In the genomic region with DNA sequence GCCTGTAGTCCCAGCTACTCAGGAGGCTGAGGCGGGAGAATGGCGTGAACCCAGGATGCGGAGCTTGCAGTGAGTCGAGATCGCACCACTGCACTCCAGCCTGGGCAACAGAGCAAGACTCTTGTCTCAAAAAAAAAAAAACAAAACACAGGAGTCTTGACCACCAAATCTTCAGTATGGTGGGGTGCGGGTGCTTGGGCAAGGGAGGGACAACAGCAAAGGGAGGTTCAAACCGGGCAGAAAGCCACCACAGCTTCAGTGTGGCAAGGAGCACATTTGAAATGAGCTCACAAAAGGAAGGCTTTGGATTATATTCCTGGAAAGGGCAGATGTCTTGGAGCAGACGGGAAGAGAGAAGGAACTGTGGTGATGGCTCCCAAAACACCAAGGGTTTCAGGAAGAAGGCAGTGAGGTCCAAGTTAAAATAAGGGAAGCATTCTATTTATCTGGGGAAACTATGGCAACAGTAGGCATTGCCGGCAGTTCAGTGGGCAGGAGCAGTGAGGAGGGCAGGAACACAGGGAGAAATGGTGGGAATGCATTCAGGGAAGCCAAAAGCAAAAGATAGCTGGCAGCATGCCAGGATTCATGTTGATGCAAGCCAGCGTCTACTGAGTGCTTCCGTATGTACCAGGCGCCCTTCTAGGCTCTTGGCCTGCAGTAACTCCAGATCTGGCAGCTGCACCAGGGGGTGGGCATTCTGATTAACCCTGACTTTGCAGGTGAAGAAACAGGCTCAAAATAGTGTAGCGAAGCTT, we compare ENCODE assay signal across 1 cellular context.
TF ChIP-seq lines count a peak whose summit lies in the region.

No MANE protein-coding gene starts in this region.

TF ChIP-seq in liver, 16 proteins besides CTCF, POLR2A, EP300 and RAD21 (continued from another document):
- TF ChIP-seq, protein P1, sequence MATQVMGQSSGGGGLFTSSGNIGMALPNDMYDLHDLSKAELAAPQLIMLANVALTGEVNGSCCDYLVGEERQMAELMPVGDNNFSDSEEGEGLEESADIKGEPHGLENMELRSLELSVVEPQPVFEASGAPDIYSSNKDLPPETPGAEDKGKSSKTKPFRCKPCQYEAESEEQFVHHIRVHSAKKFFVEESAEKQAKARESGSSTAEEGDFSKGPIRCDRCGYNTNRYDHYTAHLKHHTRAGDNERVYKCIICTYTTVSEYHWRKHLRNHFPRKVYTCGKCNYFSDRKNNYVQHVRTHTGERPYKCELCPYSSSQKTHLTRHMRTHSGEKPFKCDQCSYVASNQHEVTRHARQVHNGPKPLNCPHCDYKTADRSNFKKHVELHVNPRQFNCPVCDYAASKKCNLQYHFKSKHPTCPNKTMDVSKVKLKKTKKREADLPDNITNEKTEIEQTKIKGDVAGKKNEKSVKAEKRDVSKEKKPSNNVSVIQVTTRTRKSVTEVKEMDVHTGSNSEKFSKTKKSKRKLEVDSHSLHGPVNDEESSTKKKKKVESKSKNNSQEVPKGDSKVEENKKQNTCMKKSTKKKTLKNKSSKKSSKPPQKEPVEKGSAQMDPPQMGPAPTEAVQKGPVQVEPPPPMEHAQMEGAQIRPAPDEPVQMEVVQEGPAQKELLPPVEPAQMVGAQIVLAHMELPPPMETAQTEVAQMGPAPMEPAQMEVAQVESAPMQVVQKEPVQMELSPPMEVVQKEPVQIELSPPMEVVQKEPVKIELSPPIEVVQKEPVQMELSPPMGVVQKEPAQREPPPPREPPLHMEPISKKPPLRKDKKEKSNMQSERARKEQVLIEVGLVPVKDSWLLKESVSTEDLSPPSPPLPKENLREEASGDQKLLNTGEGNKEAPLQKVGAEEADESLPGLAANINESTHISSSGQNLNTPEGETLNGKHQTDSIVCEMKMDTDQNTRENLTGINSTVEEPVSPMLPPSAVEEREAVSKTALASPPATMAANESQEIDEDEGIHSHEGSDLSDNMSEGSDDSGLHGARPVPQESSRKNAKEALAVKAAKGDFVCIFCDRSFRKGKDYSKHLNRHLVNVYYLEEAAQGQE (IDR thresholded peaks at IDR 0.05), result no peak
- TF ChIP-seq, protein P2, sequence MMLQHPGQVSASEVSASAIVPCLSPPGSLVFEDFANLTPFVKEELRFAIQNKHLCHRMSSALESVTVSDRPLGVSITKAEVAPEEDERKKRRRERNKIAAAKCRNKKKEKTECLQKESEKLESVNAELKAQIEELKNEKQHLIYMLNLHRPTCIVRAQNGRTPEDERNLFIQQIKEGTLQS (IDR thresholded peaks at IDR 0.05), result no peak
TF ChIP-seq in liver: peak in this region for 1.
